10 cellular contexts compared by ENCODE assay signal in genomic region chr4:173448919-173449641, GRCh38. TPM values are rescaled to one million over a fixed set of nuclear protein-coding genes. Genes with fewer than 3 reads are reported as not detected.
DNase-seq lines count a peak whose midpoint lies in the region; ATAC-seq and TF ChIP-seq lines count a peak whose summit lies in the region.
"Had no signal": no experiment of that assay in that cellular context is flagged by ENCODE, and none has a peak within 500 bp of the region (broad histone marks: within the 10 kb centered on the region; RNA-seq: fewer than 3 reads in every experiment).

No MANE protein-coding gene starts in this region.

- H3K9me3 Mint-ChIP-seq in activated naive CD4-positive, alpha-beta T cell treated with anti-CD3 and anti-CD28 coated beads for 36 hours, result no peaks in the 10 kb centered on the region
- no peaks in the 10 kb centered on the region for H3K9me3 Mint-ChIP-seq in stimulated activated naive CD8-positive, alpha-beta T cell treated with anti-CD3 and anti-CD28 coated beads, Interleukin-15, amount 100 ng/mL, for 72 hours

- DNase-seq in pons (ENCODE audit: low spot score) (peak; percentile 60), ureter (ENCODE audit: low spot score) (no peak), NCI-H2107 treated with DMSO at 0.1 percent for 48 hours (lab: John Stamatoyannopoulos, UW; ENCODE audit: unreplicated experiment) (no peak)
- no peak for DNase-seq in activated naive CD4-positive, alpha-beta T cell treated with anti-CD3 and anti-CD28 coated beads for 36 hours
- no peak for DNase-seq in stimulated activated naive CD8-positive, alpha-beta T cell treated with anti-CD3 and anti-CD28 coated beads, Interleukin-15, amount 100 ng/mL, for 72 hours
- DNase-seq: activated CD4-positive, alpha-beta T cell treated with anti-CD3 and anti-CD28 coated beads, Interleukin-2, amount 10 ng/mL, durations not matched to agents 7 days and 5 days had no signal

- CTCF ChIA-PET in activated naive CD4-positive, alpha-beta T cell treated with anti-CD3 and anti-CD28 coated beads for 36 hours (lab: Charles Lee), result interaction anchor here (1.1 kb wide), 1 partner anchor 28 kb away, joined by 4 read pairs; no protein-coding TSS in a partner anchor

- H3K27ac Mint-ChIP-seq in activated naive CD4-positive, alpha-beta T cell treated with anti-CD3 and anti-CD28 coated beads for 36 hours, result no peak overlapping the region
- no peak overlapping the region for H3K27ac Mint-ChIP-seq in stimulated activated naive CD8-positive, alpha-beta T cell treated with anti-CD3 and anti-CD28 coated beads, Interleukin-15, amount 100 ng/mL, for 72 hours
- H3K27ac Mint-ChIP-seq: activated CD4-positive, alpha-beta T cell treated with anti-CD3 and anti-CD28 coated beads, Interleukin-2, amount 10 ng/mL, durations not matched to agents 7 days and 5 days had no signal

- H3K4me3 Mint-ChIP-seq in activated naive CD4-positive, alpha-beta T cell treated with anti-CD3 and anti-CD28 coated beads for 36 hours, result no peak overlapping the region
- no peak overlapping the region for H3K4me3 Mint-ChIP-seq in stimulated activated naive CD8-positive, alpha-beta T cell treated with anti-CD3 and anti-CD28 coated beads, Interleukin-15, amount 100 ng/mL, for 72 hours
- H3K4me3 Mint-ChIP-seq: activated CD4-positive, alpha-beta T cell treated with anti-CD3 and anti-CD28 coated beads, Interleukin-2, amount 10 ng/mL, durations not matched to agents 7 days and 5 days had no signal

- peak; percentile 43 for ATAC-seq in GM19035 (IDR thresholded peaks at IDR 0.05; ENCODE audit: unreplicated experiment)
- peak; percentile 56 for ATAC-seq in HG03103 (IDR thresholded peaks at IDR 0.05; ENCODE audit: low read depth, unreplicated experiment)
- peak; percentile 51 for ATAC-seq in SK-N-SH treated with all-trans-retinoic acid at 6 μM for 48 hours
- no peak for ATAC-seq in stimulated activated naive CD8-positive, alpha-beta T cell treated with anti-CD3 and anti-CD28 coated beads, Interleukin-15, amount 100 ng/mL, for 72 hours

- no peaks in the 10 kb centered on the region for H3K27me3 Mint-ChIP-seq in activated naive CD4-positive, alpha-beta T cell treated with anti-CD3 and anti-CD28 coated beads for 36 hours (ENCODE audit: low read depth)
- no peaks in the 10 kb centered on the region for H3K27me3 Mint-ChIP-seq in stimulated activated naive CD8-positive, alpha-beta T cell treated with anti-CD3 and anti-CD28 coated beads, Interleukin-15, amount 100 ng/mL, for 72 hours
- H3K27me3 Mint-ChIP-seq: activated CD4-positive, alpha-beta T cell treated with anti-CD3 and anti-CD28 coated beads, Interleukin-2, amount 10 ng/mL, durations not matched to agents 7 days and 5 days had no signal

- H3K4me1 Mint-ChIP-seq in activated naive CD4-positive, alpha-beta T cell treated with anti-CD3 and anti-CD28 coated beads for 36 hours (ENCODE audit: low read depth), result no peaks in the 10 kb centered on the region
- no peaks in the 10 kb centered on the region for H3K4me1 Mint-ChIP-seq in stimulated activated naive CD8-positive, alpha-beta T cell treated with anti-CD3 and anti-CD28 coated beads, Interleukin-15, amount 100 ng/mL, for 72 hours

- intact Hi-C loops in activated naive CD4-positive, alpha-beta T cell treated with anti-CD3 and anti-CD28 coated beads for 36 hours (cut with micrococcal nuclease), result no loop called here

- no peaks in the 10 kb centered on the region for H3K36me3 Mint-ChIP-seq in activated naive CD4-positive, alpha-beta T cell treated with anti-CD3 and anti-CD28 coated beads for 36 hours (ENCODE audit: low read depth)

TF ChIP-seq in SK-N-SH treated with all-trans-retinoic acid at 6 μM for 48 hours, 23 proteins besides CTCF, POLR2A, EP300 and RAD21:
- TF ChIP-seq ARNTL (CRISPR knock-in tag; IDR thresholded peaks at IDR 0.05; ENCODE audit: borderline replicate concordance, low read depth) (no peak), ISL1 (CRISPR knock-in tag; IDR thresholded peaks at IDR 0.05) (0 out of 2 replicates have a peak, but pooled peaks have one; percentile 3)

RNA-seq across cellular contexts. Expression of gene SCRG1, which starts 50.2 kb away (rescaled TPM):
- total RNA-seq in ureter, result 2.3 TPM
- total RNA-seq in activated naive CD4-positive, alpha-beta T cell treated with anti-CD3 and anti-CD28 coated beads for 36 hours, result not detected
- total RNA-seq: activated CD4-positive, alpha-beta T cell treated with anti-CD3 and anti-CD28 coated beads, Interleukin-2, amount 10 ng/mL, durations not matched to agents 7 days and 5 days; mononuclear cell had no signal
